Comparison of ENCODE assay signal across 29 cellular contexts in the genomic region with DNA sequence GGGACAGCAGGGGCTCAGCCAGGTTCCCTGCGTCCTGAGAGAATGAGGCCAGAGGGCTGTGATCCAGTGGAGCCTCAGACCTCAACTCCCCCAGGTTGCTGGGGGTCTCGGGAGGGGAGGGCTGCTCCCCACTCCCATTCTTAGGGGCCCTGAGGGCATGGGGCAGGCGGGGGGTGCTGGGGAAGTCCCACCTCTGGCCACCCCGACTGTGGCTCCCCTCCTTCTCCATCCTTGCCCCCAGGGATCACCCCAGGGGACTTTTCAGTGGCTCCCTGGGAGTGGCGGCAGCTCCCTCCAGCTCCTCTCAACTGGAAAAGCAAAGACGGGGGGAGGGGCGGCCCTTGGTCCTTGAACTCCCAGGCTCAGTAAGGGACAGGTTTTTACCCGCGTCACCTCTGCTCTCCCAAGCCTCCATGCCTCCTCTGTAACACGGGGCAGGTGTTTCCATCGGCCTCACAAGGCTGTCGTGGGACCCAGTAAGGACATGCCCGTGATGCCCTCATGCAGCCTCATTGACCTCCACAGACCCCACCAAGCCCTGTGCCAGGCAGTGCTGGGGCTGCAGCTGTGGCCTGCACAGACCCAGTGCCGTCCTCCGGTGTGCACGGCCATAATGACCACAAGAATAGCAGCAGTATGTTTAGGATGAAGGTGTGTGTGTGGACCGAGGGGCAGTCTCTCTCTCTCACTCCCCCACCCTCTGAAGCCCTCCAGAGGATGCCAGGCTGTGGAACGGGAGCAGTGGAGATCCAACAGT. TPM values are rescaled to one million over a fixed set of nuclear protein-coding genes. Genes with fewer than 3 reads are reported as not detected.
A peak's percentile ranks its signal among the peaks of the same experiment; 100 is the strongest.
DNase-seq lines count a peak whose midpoint lies in the region; ATAC-seq, FAIRE-seq and TF ChIP-seq lines count a peak whose summit lies in the region.
"Had no signal": no experiment of that assay in that cellular context is flagged by ENCODE, and none has a peak within 500 bp of the region (broad histone marks: within the 10 kb centered on the region; RNA-seq: fewer than 3 reads in every experiment).

No MANE protein-coding gene starts in this region.

- no peak overlapping the region for H2BK120ac ChIP-seq in mesendoderm (ENCODE audit: low read depth, low read length)

- peaks cover 0 to 5% of the 10 kb centered on the region in 2 donors for H3K4me1 ChIP-seq in left lung
- no peaks in the 10 kb centered on the region for H3K4me1 ChIP-seq in mesendoderm (ENCODE audit: control insufficient read depth, low read depth, low read length)
- H3K4me1 ChIP-seq: testis had no signal

- FAIRE-seq in H54 (lab: Jason Lieb, UNC) = no peak
- FAIRE-seq in D721Med (lab: Jason Lieb, UNC) = no peak
- FAIRE-seq: endothelial cell of umbilical vein had no signal

- H3K9ac ChIP-seq in mesendoderm (ENCODE audit: low read length) = no peak overlapping the region

- no peaks in the 10 kb centered on the region for H3K27me3 ChIP-seq in left lung
- H3K27me3 ChIP-seq in mesendoderm (ENCODE audit: insufficient read depth, low read length, poor library complexity) = no peaks in the 10 kb centered on the region
- H3K27me3 ChIP-seq: testis had no signal

- CTCF ChIA-PET in RWPE1 (lab: Yijun Ruan, JAX) = interaction anchor here (1.0 kb wide), 1 partner anchor 10 kb away, joined by 6 read pairs; no protein-coding TSS in a partner anchor

- no peak for TF ChIP-seq POLR2A in H54 (IDR thresholded peaks at IDR 0.05; ENCODE audit: low read depth, low read length)

- no peak overlapping the region for H4K5ac ChIP-seq in mesendoderm (ENCODE audit: low read length)

- H3K79me2 ChIP-seq in mesendoderm (ENCODE audit: control insufficient read depth, insufficient read depth, low read length) = no peaks in the 10 kb centered on the region

- H3K23ac ChIP-seq in mesendoderm (ENCODE audit: low read length) = no peak overlapping the region

- no peak overlapping the region for H3K4ac ChIP-seq in mesendoderm (ENCODE audit: low read depth, low read length)

- H2AK5ac ChIP-seq in mesendoderm (ENCODE audit: low read length) = no peak overlapping the region

- intact Hi-C loops in left lung (cut with DNase I) (no loop called here), sciatic nerve (cut with DNase I) (no loop called here)

- H2BK5ac ChIP-seq in mesendoderm (ENCODE audit: low read length) = no peak overlapping the region

- no peaks in the 10 kb centered on the region for H3K79me1 ChIP-seq in mesendoderm (ENCODE audit: low read length)

- H3K27ac ChIP-seq in RWPE1 (peak overlapping the region; percentile 31), left lung (no peak overlapping the region), mesendoderm (ENCODE audit: low read depth, low read length) (no peak overlapping the region)
- H3K27ac ChIP-seq: testis had no signal

- H3K4me3 ChIP-seq in left lung (no peak overlapping the region), mesendoderm (ENCODE audit: low read length) (no peak overlapping the region)
- H3K4me3 ChIP-seq: testis had no signal

- H3K4me2 ChIP-seq in mesendoderm (ENCODE audit: low read length) = no peak overlapping the region

- no CpG with 5 or more reads among the region's 18 CpGs for WGBS in mesendoderm (ENCODE audit: extremely low coverage, insufficient coverage, low lambda C conversion rate)

- TF ChIP-seq CTCF in RWPE1 (conservative IDR thresholded peaks at IDR 0.05; ENCODE audit: low read depth) (no peak), left lung (IDR thresholded peaks at IDR 0.05) (no peak), D721Med (IDR thresholded peaks at IDR 0.05; ENCODE audit: insufficient read depth, missing control alignments) (no peak)

- H3K36me3 ChIP-seq in left lung (peaks cover 0 to 73% of the 10 kb centered on the region in 2 donors), mesendoderm (ENCODE audit: control insufficient read depth, insufficient read depth, low read length) (peaks cover 17% of the 10 kb centered on the region)

- ATAC-seq in left lung (peak; percentile 29), sciatic nerve (peak; percentile 15), GM21723 (IDR thresholded peaks at IDR 0.05; ENCODE audit: unreplicated experiment) (no peak)
- ATAC-seq: activated CD8-positive, alpha-beta memory T cell treated with anti-CD3 and anti-CD28 coated beads, Interleukin-2, amount 10 ng/mL, durations not matched to agents 7 days and 5 days; activated T-cell treated with anti-CD3 and anti-CD28 coated beads, Interleukin-2, amount 50 U/mL, for 72 hours; SK-N-SH treated with all-trans-retinoic acid at 6 μM for 48 hours had no signal

- no peak overlapping the region for H2BK15ac ChIP-seq in mesendoderm (replicated peaks; ENCODE audit: low read depth)

- no peak overlapping the region for H3K18ac ChIP-seq in mesendoderm (ENCODE audit: low read length)

- POLR2A ChIA-PET in RWPE1 (lab: Yijun Ruan, JAX; ENCODE audit: low non-redundant PET) = no interaction called here

- H3K56ac ChIP-seq in mesendoderm (ENCODE audit: low read length) = no peak overlapping the region

- no peaks in the 10 kb centered on the region for H3K9me3 ChIP-seq in left lung
- H3K9me3 ChIP-seq: testis had no signal

- DNase-seq in D341Med (ENCODE audit: low spot score) (peak; percentile 19), RWPE1 (ENCODE audit: low spot score) (no peak), left lung (no peak), sciatic nerve (ENCODE audit: low spot score) (no peak), H54 (ENCODE audit: insufficient read length, low spot score) (no peak), D721Med (ENCODE audit: insufficient read length, low spot score) (no peak), mesendoderm (no peak)
- DNase-seq: activated CD4-positive, alpha-beta T cell treated with anti-CD3 and anti-CD28 coated beads, Interleukin-2, amount 50 U/mL, for 1 hour; activated CD8-positive, alpha-beta memory T cell treated with anti-CD3 and anti-CD28 coated beads, Interleukin-2, amount 10 ng/mL, durations not matched to agents 7 days and 5 days; activated naive CD4-positive, alpha-beta T cell treated with anti-CD3 and anti-CD28 coated beads, Interleukin-2, amount 10 ng/mL, durations not matched to agents 7 days and 5 days; activated T-cell treated with anti-CD3 and anti-CD28 coated beads, Interleukin-2, amount 50 U/mL, for 72 hours; amygdala; CD4-positive, CD25-positive, alpha-beta regulatory T cell; DMS153; glutamatergic neuron; KBM-7; mammary epithelial cell; NCI-H2171 treated with DMSO at 0.1 percent for 48 hours; NCI-H526 treated with DMSO at 0.1 percent for 48 hours; occipital lobe; retina; RPMI8226; stimulated activated CD4-positive, alpha-beta T cell treated with anti-CD3 and anti-CD28 coated beads, Interleukin-4, amount 100 ng/mL, for 24 hours; stimulated activated naive CD4-positive, alpha-beta T cell; testis had no signal

- H4K8ac ChIP-seq in mesendoderm (ENCODE audit: low read depth, low read length) = no peak overlapping the region

RNA-seq across cellular contexts. Expression of gene TOMM40, which starts 11.6 kb away (rescaled TPM):
- 10 to 100 TPM; 42.0 to 79.9 TPM for total RNA-seq in left lung
- total RNA-seq in sciatic nerve = 29.1 TPM
- 167 TPM for polyA plus RNA-seq in mesendoderm (2013, experiment 1 of 2)
- polyA plus RNA-seq in mesendoderm (2013, experiment 2 of 2) = 165 TPM

RNA-seq across cellular contexts. Expression of gene APOE, which starts 26.1 kb away (rescaled TPM):
- total RNA-seq in left lung = 100 to 1,000 TPM; 196 to 757 TPM
- total RNA-seq in sciatic nerve = 79.3 TPM
- 299 TPM for polyA plus RNA-seq in mesendoderm (2013, experiment 1 of 2)
- polyA plus RNA-seq in mesendoderm (2013, experiment 2 of 2) = 297 TPM
- polyA plus RNA-seq: CD4-positive, CD25-positive, alpha-beta regulatory T cell had no signal

RNA-seq across cellular contexts. Expression of gene NECTIN2, which starts 33.4 kb away (rescaled TPM):
- total RNA-seq in left lung (100 to 1,000 TPM in 1 of 2 donors, 10 to 100 TPM in 1; 86.7 to 145 TPM), sciatic nerve (115 TPM)
- polyA plus RNA-seq in mesendoderm (2013, experiment 1 of 2) = 190 TPM
- 188 TPM for polyA plus RNA-seq in mesendoderm (2013, experiment 2 of 2)
- total RNA-seq: T-helper 2 cell treated with Interferon-gamma antibody and Interleukin-4, amounts not matched to agents 100 ng/mL and 5 ng/mL, for 36 hours had no signal
- polyA plus RNA-seq: CD4-positive, CD25-positive, alpha-beta regulatory T cell had no signal

RNA-seq across cellular contexts. Expression of gene APOC1, which starts 34.9 kb away (rescaled TPM):
- total RNA-seq in left lung = 100 to 1,000 TPM; 248 to 569 TPM
- 29.0 TPM for total RNA-seq in sciatic nerve
- 435 TPM for polyA plus RNA-seq in mesendoderm (2013, experiment 1 of 2)
- 437 TPM for polyA plus RNA-seq in mesendoderm (2013, experiment 2 of 2)
- total RNA-seq: activated T-cell treated with anti-CD3 and anti-CD28 coated beads, Interleukin-2, amount 50 U/mL, for 72 hours; CD4-positive, CD25-positive, alpha-beta regulatory T cell; T-helper 2 cell treated with Interferon-gamma antibody and Interleukin-4, amounts not matched to agents 100 ng/mL and 5 ng/mL, for 36 hours had no signal
- polyA plus RNA-seq: CD4-positive, CD25-positive, alpha-beta regulatory T cell had no signal
